ENCODE assay signal across 25 cellular contexts in genomic region chr2:233255151-233255550, GRCh38. TPM values are rescaled to one million over a fixed set of nuclear protein-coding genes. Genes with fewer than 3 reads are reported as not detected.
DNase-seq lines count a peak whose midpoint lies in the region; FAIRE-seq and TF ChIP-seq lines count a peak whose summit lies in the region.
"Had no signal": no experiment of that assay in that cellular context is flagged by ENCODE, and none has a peak within 500 bp of the region (broad histone marks: within the 10 kb centered on the region; RNA-seq: fewer than 3 reads in every experiment).

No MANE protein-coding gene starts in this region.

- H3K4me3 Mint-ChIP-seq in T-helper 1 cell treated with Interleukin-12 subunit alpha and Interleukin-12 subunit beta and Interleukin-4 antibody, amounts not matched to agents 30 μg/mL and 1 μg/mL, for 36 hours: peak overlapping the region; percentile 41
- H3K4me3 Mint-ChIP-seq in CD8-positive, alpha-beta memory T cell: peak overlapping the region; percentile 33 to 74 (median 62)
- H3K4me3 Mint-ChIP-seq in astrocyte (ENCODE audit: unreplicated experiment): peak overlapping the region; percentile 9
- H3K4me3 Mint-ChIP-seq in nephron: peak overlapping the region; percentile 55 to 69 (median 65)
- H3K4me3 Mint-ChIP-seq: activated T-cell treated with anti-CD3 and anti-CD28 coated beads, Interleukin-2, amount 50 U/mL, for 4 hours had no signal

- no peak overlapping the region for H2AFZ ChIP-seq in astrocyte (ENCODE audit: low read depth, low read length)

- no peak for FAIRE-seq in astrocyte (lab: Jason Lieb, UNC)

- no peak overlapping the region for H3K18ac ChIP-seq in mesendoderm (ENCODE audit: low read length)

- H2BK120ac ChIP-seq in mesendoderm (ENCODE audit: low read depth, low read length): no peak overlapping the region

- H3K27me3 ChIP-seq in CD8-positive, alpha-beta memory T cell (ENCODE audit: insufficient read depth, low read length, poor library complexity, severe bottlenecking): no peaks in the 10 kb centered on the region
- H3K27me3 ChIP-seq in astrocyte (ENCODE audit: insufficient read depth, low read length) (no peaks in the 10 kb centered on the region), mesendoderm (ENCODE audit: insufficient read depth, low read length, poor library complexity) (no peaks in the 10 kb centered on the region)
- H3K27me3 ChIP-seq: BLaER1, ovary, right lobe of liver had no signal

- peaks cover 49% of the 10 kb centered on the region for H3K36me3 Mint-ChIP-seq in T-helper 1 cell treated with Interleukin-12 subunit alpha and Interleukin-12 subunit beta and Interleukin-4 antibody, amounts not matched to agents 30 μg/mL and 1 μg/mL, for 36 hours (ENCODE audit: low read depth)
- peaks cover 0 to 75% (median 24%) of the 10 kb centered on the region in 3 donors for H3K36me3 Mint-ChIP-seq in CD8-positive, alpha-beta memory T cell
- H3K36me3 Mint-ChIP-seq in astrocyte (ENCODE audit: low read depth, unreplicated experiment): peaks cover 2% of the 10 kb centered on the region
- peaks cover 37% of the 10 kb centered on the region for H3K36me3 Mint-ChIP-seq in nephron (ENCODE audit: low read depth)

- H3K9ac ChIP-seq in astrocyte (ENCODE audit: low read length) (no peak overlapping the region), mesendoderm (ENCODE audit: low read length) (no peak overlapping the region)
- H3K9ac ChIP-seq: BLaER1 had no signal

- no CpG with 5 or more reads among the region's 11 CpGs for WGBS in mesendoderm (ENCODE audit: extremely low coverage, insufficient coverage, low lambda C conversion rate)

- H4K20me1 ChIP-seq in astrocyte (ENCODE audit: insufficient read depth, low read length): peaks cover 61% of the 10 kb centered on the region

- H3K4me1 ChIP-seq in CD8-positive, alpha-beta memory T cell (ENCODE audit: insufficient read depth, low read length): peaks cover 72% of the 10 kb centered on the region
- peaks cover 11% of the 10 kb centered on the region for H3K4me1 ChIP-seq in astrocyte (ENCODE audit: insufficient read depth, low read length)
- H3K4me1 ChIP-seq in mesendoderm (ENCODE audit: control insufficient read depth, low read depth, low read length): no peaks in the 10 kb centered on the region

- H3K36me3 ChIP-seq in CD8-positive, alpha-beta memory T cell (ENCODE audit: insufficient read depth, low read length): peaks cover 28% of the 10 kb centered on the region
- H3K36me3 ChIP-seq in astrocyte (ENCODE audit: insufficient read depth, low read length): peaks cover 24% of the 10 kb centered on the region
- no peaks in the 10 kb centered on the region for H3K36me3 ChIP-seq in mesendoderm (ENCODE audit: control insufficient read depth, insufficient read depth, low read length)
- H3K36me3 ChIP-seq: ovary had no signal

- H3K4me2 ChIP-seq in astrocyte (ENCODE audit: low read length) (no peak overlapping the region), mesendoderm (ENCODE audit: low read length) (no peak overlapping the region)
- H3K4me2 ChIP-seq: BLaER1 had no signal

- peaks cover 70% of the 10 kb centered on the region for H3K79me2 ChIP-seq in astrocyte (ENCODE audit: insufficient read depth, low read length)
- peaks cover 28% of the 10 kb centered on the region for H3K79me2 ChIP-seq in mesendoderm (ENCODE audit: control insufficient read depth, insufficient read depth, low read length)

- H4K8ac ChIP-seq in mesendoderm (ENCODE audit: low read depth, low read length): no peak overlapping the region

- H3K4me1 Mint-ChIP-seq in T-helper 1 cell treated with Interleukin-12 subunit alpha and Interleukin-12 subunit beta and Interleukin-4 antibody, amounts not matched to agents 30 μg/mL and 1 μg/mL, for 36 hours (ENCODE audit: low read depth): peaks cover 59% of the 10 kb centered on the region
- peaks cover 68 to 86% (median 74%) of the 10 kb centered on the region in 3 donors for H3K4me1 Mint-ChIP-seq in CD8-positive, alpha-beta memory T cell
- H3K4me1 Mint-ChIP-seq in astrocyte (ENCODE audit: low read depth, unreplicated experiment): peaks cover 29% of the 10 kb centered on the region
- H3K4me1 Mint-ChIP-seq in nephron: peaks cover 21% of the 10 kb centered on the region

- POLR2A ChIA-PET in CD8-positive, alpha-beta memory T cell (lab: Charles Lee): no interaction called here

- peaks cover 13% of the 10 kb centered on the region for H3K79me1 ChIP-seq in mesendoderm (ENCODE audit: low read length)

- no peak overlapping the region for H2BK5ac ChIP-seq in mesendoderm (ENCODE audit: low read length)

- no peaks in the 10 kb centered on the region for H3K9me3 ChIP-seq in CD8-positive, alpha-beta memory T cell (ENCODE audit: low read length)
- no peaks in the 10 kb centered on the region for H3K9me3 ChIP-seq in astrocyte (ENCODE audit: insufficient read depth, low read depth, low read length)
- H3K9me3 ChIP-seq: BLaER1, HAP-1, ovary, right lobe of liver had no signal

- H2BK15ac ChIP-seq in mesendoderm (replicated peaks; ENCODE audit: low read depth): no peak overlapping the region

- CTCF ChIA-PET in CD8-positive, alpha-beta memory T cell (lab: Charles Lee): interaction anchor here (1.6 kb wide), 1 partner anchor 13 kb away, joined by 5 read pairs; no protein-coding TSS in a partner anchor

- DNase-seq in T-helper 1 cell (no peak), astrocyte (ENCODE audit: low read depth) (no peak), mesendoderm (no peak), activated gamma-delta T cell (lab: John Stamatoyannopoulos, UW) (no peak), GM03348 (ENCODE audit: low spot score) (no peak)
- no peak for DNase-seq in CD8-positive, alpha-beta memory T cell
- DNase-seq: activated T-cell treated with anti-CD3 and anti-CD28 coated beads, Interleukin-2, amount 50 U/mL, for 4 hours; amniotic stem cell; central memory CD4-positive, alpha-beta T cell; DMS153; erythroblast; GF-D8; left ventricle myocardium superior; NCI-H524; right lobe of liver; stimulated activated naive CD4-positive, alpha-beta T cell; trophoblast cell had no signal

- no peak overlapping the region for H3K4me3 ChIP-seq in CD8-positive, alpha-beta memory T cell (ENCODE audit: low read length)
- H3K4me3 ChIP-seq in astrocyte (ENCODE audit: insufficient read depth, low read depth, low read length) (no peak overlapping the region), mesendoderm (ENCODE audit: low read length) (no peak overlapping the region)
- H3K4me3 ChIP-seq: BLaER1, HAP-1, ovary, right lobe of liver had no signal

- no peak overlapping the region for H3K4ac ChIP-seq in mesendoderm (ENCODE audit: low read depth, low read length)

- no peak overlapping the region for H3K56ac ChIP-seq in mesendoderm (ENCODE audit: low read length)

- no peak overlapping the region for H3K23ac ChIP-seq in mesendoderm (ENCODE audit: low read length)

- H3K27ac ChIP-seq in CD8-positive, alpha-beta memory T cell (ENCODE audit: low read depth, low read length): no peak overlapping the region
- H3K27ac ChIP-seq in astrocyte (ENCODE audit: low read depth, low read length): no peak overlapping the region
- no peak overlapping the region for H3K27ac ChIP-seq in mesendoderm (ENCODE audit: low read depth, low read length)
- H3K27ac ChIP-seq: 22Rv1, BLaER1, ovary, right lobe of liver had no signal

- TF ChIP-seq CTCF in astrocyte (IDR thresholded peaks at IDR 0.05; ENCODE audit: insufficient read depth, low read depth, low read length) (no peak), nephron (IDR thresholded peaks at IDR 0.05; ENCODE audit: unreplicated experiment in 3 of 3) (no peak)

- no peaks in the 10 kb centered on the region for H3K27me3 Mint-ChIP-seq in T-helper 1 cell treated with Interleukin-12 subunit alpha and Interleukin-12 subunit beta and Interleukin-4 antibody, amounts not matched to agents 30 μg/mL and 1 μg/mL, for 36 hours (ENCODE audit: low read depth)
- H3K27me3 Mint-ChIP-seq in CD8-positive, alpha-beta memory T cell: peaks cover 0 to 2% of the 10 kb centered on the region in 2 donors
- no peaks in the 10 kb centered on the region for H3K27me3 Mint-ChIP-seq in astrocyte (ENCODE audit: low read depth, unreplicated experiment)
- H3K27me3 Mint-ChIP-seq in nephron (ENCODE audit: low read depth): no peaks in the 10 kb centered on the region

- H4K5ac ChIP-seq in mesendoderm (ENCODE audit: low read length): no peak overlapping the region

- H3K9me3 Mint-ChIP-seq in T-helper 1 cell treated with Interleukin-12 subunit alpha and Interleukin-12 subunit beta and Interleukin-4 antibody, amounts not matched to agents 30 μg/mL and 1 μg/mL, for 36 hours: no peaks in the 10 kb centered on the region
- H3K9me3 Mint-ChIP-seq in CD8-positive, alpha-beta memory T cell: no peaks in the 10 kb centered on the region
- H3K9me3 Mint-ChIP-seq in astrocyte (ENCODE audit: unreplicated experiment) (no peaks in the 10 kb centered on the region), nephron (no peaks in the 10 kb centered on the region)
- H3K9me3 Mint-ChIP-seq: activated T-cell treated with anti-CD3 and anti-CD28 coated beads, Interleukin-2, amount 50 U/mL, for 4 hours had no signal

- H3K27ac Mint-ChIP-seq in T-helper 1 cell treated with Interleukin-12 subunit alpha and Interleukin-12 subunit beta and Interleukin-4 antibody, amounts not matched to agents 30 μg/mL and 1 μg/mL, for 36 hours: peak overlapping the region; percentile 24
- peak overlapping the region; percentile 45 to 90 (median 66) for H3K27ac Mint-ChIP-seq in CD8-positive, alpha-beta memory T cell
- H3K27ac Mint-ChIP-seq in astrocyte (ENCODE audit: unreplicated experiment): peak overlapping the region; percentile 20
- H3K27ac Mint-ChIP-seq in nephron: no peak overlapping the region

- H2AK5ac ChIP-seq in mesendoderm (ENCODE audit: low read length): no peak overlapping the region

RNA-seq across cellular contexts. Expression of gene ATG16L1, which starts 3.7 kb away (rescaled TPM):
- total RNA-seq in CD8-positive, alpha-beta memory T cell: 10 to 100 TPM; 32.0 to 34.2 TPM
- polyA plus RNA-seq in CD8-positive, alpha-beta memory T cell: 19.5 TPM
- 30.7 and 31.6 TPM in 2 replicates for total RNA-seq in astrocyte
- 15.4 TPM for polyA plus RNA-seq in mesendoderm (2013, experiment 1 of 2)
- polyA plus RNA-seq in mesendoderm (2013, experiment 2 of 2): 16.0 TPM

RNA-seq across cellular contexts. Expression of gene SAG, which starts 52.5 kb away (rescaled TPM):
- not detected for total RNA-seq in CD8-positive, alpha-beta memory T cell
- not detected for polyA plus RNA-seq in CD8-positive, alpha-beta memory T cell
- not detected in 2 replicates for total RNA-seq in astrocyte
- polyA plus RNA-seq in mesendoderm (2013, experiment 1 of 2): not detected
- 0.18 TPM for polyA plus RNA-seq in mesendoderm (2013, experiment 2 of 2)
- total RNA-seq: activated T-cell treated with anti-CD3 and anti-CD28 coated beads, Interleukin-2, amount 50 U/mL, for 4 hours; glomerular endothelial cell; left ventricle myocardium superior; mucosa of gallbladder; ovary; right lobe of liver had no signal
- polyA plus RNA-seq: ovary had no signal

Comparison
In these comparisons a context has a peak if more than half of its experiments do, and no peak if none do; other contexts are left out.
1. H3K27ac Mint-ChIP-seq: peak in T-helper 1 cell treated with Interleukin-12 subunit alpha and Interleukin-12 subunit beta and Interleukin-4 antibody, amounts not matched to agents 30 μg/mL and 1 μg/mL, for 36 hours (single experiment), CD8-positive, alpha-beta memory T cell (8 of 8) and astrocyte (single experiment); none in nephron (0 of 3).
2. H3K4me3 Mint-ChIP-seq: peak in every context shown above with its lines; median percentile 65 in nephron; 62 in CD8-positive, alpha-beta memory T cell; 41 in T-helper 1 cell treated with Interleukin-12 subunit alpha and Interleukin-12 subunit beta and Interleukin-4 antibody, amounts not matched to agents 30 μg/mL and 1 μg/mL, for 36 hours; 9 in astrocyte.